In the genomic region with DNA sequence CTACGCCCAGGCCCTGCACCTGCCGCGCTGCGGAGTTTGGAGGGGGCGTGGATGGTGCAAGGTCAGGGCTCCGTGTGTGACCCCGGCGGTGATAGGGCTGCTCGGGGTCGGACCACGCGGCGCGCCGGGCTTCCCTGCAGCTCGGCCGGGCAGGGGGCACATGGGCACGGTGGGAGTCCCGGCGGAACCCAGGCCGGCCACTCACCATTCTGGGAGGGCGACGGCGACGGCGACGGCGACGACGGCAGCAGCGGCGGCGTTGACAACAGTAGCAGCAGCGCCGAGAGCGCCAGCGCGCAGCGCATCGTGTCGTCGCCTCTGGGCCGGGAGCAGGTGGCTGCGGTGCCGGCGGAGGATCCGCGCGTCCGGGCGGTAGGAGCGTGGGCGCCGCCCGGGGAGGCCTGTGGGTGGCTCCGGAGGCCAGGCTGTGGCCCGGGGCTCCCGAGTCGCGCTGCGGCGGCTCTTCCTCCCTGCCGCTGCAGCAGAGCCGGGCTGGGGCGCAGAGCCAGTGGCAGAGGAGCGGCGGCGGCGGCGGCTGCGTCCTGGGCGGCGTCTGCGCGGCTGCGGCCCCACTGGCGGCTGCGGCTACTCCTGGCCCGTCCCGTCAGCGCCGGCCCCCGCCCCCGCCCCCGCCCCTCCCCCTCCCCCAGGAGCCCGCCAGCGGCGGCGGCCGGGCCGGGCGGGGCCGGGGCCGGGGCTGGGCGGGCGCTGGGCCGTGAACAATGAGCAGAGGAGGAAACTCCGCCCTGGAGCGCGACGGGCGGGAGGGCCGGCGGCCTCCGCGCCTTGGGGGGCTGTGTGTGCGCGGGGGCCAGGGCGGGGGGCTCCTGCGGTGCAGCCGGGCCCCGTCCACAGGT, we compare ENCODE assay signal across 8 cellular contexts. TPM values are rescaled to one million over a fixed set of nuclear protein-coding genes. Genes with fewer than 3 reads are reported as not detected.
DNase-seq lines count a peak whose midpoint lies in the region; ATAC-seq and TF ChIP-seq lines count a peak whose summit lies in the region.

A gene (minus strand): TSS at position 574 of the 857 bp plus-strand sequence. CDS start 269 bp downstream, at position 305.

- TF ChIP-seq EP300 in ovary (IDR thresholded peaks at IDR 0.05) = no peak

- in situ Hi-C loops in KBM-7 (cut with MboI; ENCODE audit: low pct_unique_long_range_greater_than_20kb, low sequenced_read_pairs) = no loop called here

- H3K4me1 Mint-ChIP-seq in activated naive CD8-positive, alpha-beta T cell treated with anti-CD3 and anti-CD28 coated beads for 36 hours = peaks cover 3% of the 10 kb centered on the region

- peaks cover 69% of the 10 kb centered on the region for H3K27me3 Mint-ChIP-seq in activated naive CD8-positive, alpha-beta T cell treated with anti-CD3 and anti-CD28 coated beads for 36 hours

- H3K27me3 ChIP-seq in cardiac muscle cell (no peaks in the 10 kb centered on the region), ovary (no peaks in the 10 kb centered on the region)

- DNase-seq in DMS79 treated with DMSO at 0.1 percent for 48 hours (lab: John Stamatoyannopoulos, UW) (peak; percentile 80), KBM-7 (peak; percentile 82), SK-N-MC (ENCODE audit: low read depth, low spot score) (no peak), cardiac muscle cell (ENCODE audit: low read depth in 1 of 2, low spot score in 1 of 2) (peak; percentile 66 to 88), ovary (peak; percentile 65 to 79 (median 70)), ureter (ENCODE audit: low spot score) (peak; percentile 60)
- DNase-seq in activated naive CD8-positive, alpha-beta T cell treated with anti-CD3 and anti-CD28 coated beads for 36 hours = peak; percentile 64

- peak within 1 kb of the TSS; percentile 74 for H3K9ac ChIP-seq in SK-N-MC (ENCODE audit: insufficient read length)

- no peak within 1 kb of the TSS for H3K27ac Mint-ChIP-seq in activated naive CD8-positive, alpha-beta T cell treated with anti-CD3 and anti-CD28 coated beads for 36 hours

- intact Hi-C loops in ovary (cut with DNase I) = loop anchor here in 1 of 4 donors (5.0 kb wide), 1 partner anchor 86 kb away; no protein-coding TSS in a partner anchor

- H3K27ac ChIP-seq in SK-N-MC (peak within 1 kb of the TSS; percentile 61; the same call in 1 of the 2 replicates), cardiac muscle cell (peak within 1 kb of the TSS; percentile 80), ovary (peak within 1 kb of the TSS in 1 of 2 donors; percentile 30)

- peak within 1 kb of the TSS; percentile 64 for H3K4me3 Mint-ChIP-seq in activated naive CD8-positive, alpha-beta T cell treated with anti-CD3 and anti-CD28 coated beads for 36 hours

- H3K4me1 ChIP-seq in cardiac muscle cell (ENCODE audit: low read depth) (peaks cover 27% of the 10 kb centered on the region), ovary (ENCODE audit: insufficient read depth) (peaks cover 8% of the 10 kb centered on the region)

- peak; percentile 78 for ATAC-seq in GM21717 (IDR thresholded peaks at IDR 0.05; ENCODE audit: unreplicated experiment)

- peak within 1 kb of the TSS; percentile 87 for H3K4me3 ChIP-seq in SK-N-MC
- H3K4me3 ChIP-seq in cardiac muscle cell = peak within 1 kb of the TSS; percentile 82
- H3K4me3 ChIP-seq in ovary = peak within 1 kb of the TSS; percentile 65

- no peak for TF ChIP-seq POLR2A in ovary (IDR thresholded peaks at IDR 0.05)

- no peaks in the 10 kb centered on the region for H3K36me3 Mint-ChIP-seq in activated naive CD8-positive, alpha-beta T cell treated with anti-CD3 and anti-CD28 coated beads for 36 hours

- WGBS in ovary, 3 donors = 0 to 2% (median 0%) methylated on average over 51 to 109 of the region's 112 CpGs

- H3K9me3 Mint-ChIP-seq in activated naive CD8-positive, alpha-beta T cell treated with anti-CD3 and anti-CD28 coated beads for 36 hours = no peaks in the 10 kb centered on the region

- H3K9me3 ChIP-seq in SK-N-MC (ENCODE audit: low read depth, low read length) = no peaks in the 10 kb centered on the region
- H3K9me3 ChIP-seq in cardiac muscle cell (ENCODE audit: low read depth) = no peaks in the 10 kb centered on the region
- no peaks in the 10 kb centered on the region for H3K9me3 ChIP-seq in ovary

- H3K36me3 ChIP-seq in SK-N-MC (ENCODE audit: insufficient read depth, low read length) = no peaks in the 10 kb centered on the region
- no peaks in the 10 kb centered on the region for H3K36me3 ChIP-seq in cardiac muscle cell
- no peaks in the 10 kb centered on the region for H3K36me3 ChIP-seq in ovary

- TF ChIP-seq CTCF in cardiac muscle cell (IDR thresholded peaks at IDR 0.05; ENCODE audit: low read depth, low read length) = no peak
- no peak for TF ChIP-seq CTCF in ovary (IDR thresholded peaks at IDR 0.05)

RNA-seq across cellular contexts. Expression of the gene that starts here (rescaled TPM):
- total RNA-seq in activated naive CD8-positive, alpha-beta T cell treated with anti-CD3 and anti-CD28 coated beads for 36 hours = under 1 TPM; 0.70 to 0.88 TPM
- total RNA-seq in cardiac muscle cell (52.5 and 58.5 TPM in 2 replicates), ovary (10 to 100 TPM; 15.9 to 85.1 (median 34.8) TPM), ureter (64.4 TPM)
- polyA plus RNA-seq in cardiac muscle cell (24.1 and 28.1 TPM in 2 replicates), ovary (10 to 100 TPM; 13.2 to 56.5 TPM)

Comparison
In these comparisons a context has a peak if more than half of its experiments do, and no peak if none do; other contexts are left out.
1. RNA of the gene that starts here (total RNA-seq): 64.4 TPM in ureter (single experiment), 52.5 to 58.5 TPM in cardiac muscle cell and 15.9 to 85.1 TPM in ovary; 0.70 to 0.88 TPM in activated naive CD8-positive, alpha-beta T cell treated with anti-CD3 and anti-CD28 coated beads for 36 hours; every median in the first group is over 4 times any median in the second.
2. Peak in DNase-seq in activated naive CD8-positive, alpha-beta T cell treated with anti-CD3 and anti-CD28 coated beads for 36 hours; RNA of the gene not detected or under 1 TPM.
3. Peak in every context shown above with its lines, with median percentiles within 50 percentile points of each other: H3K4me3 ChIP-seq.